In genomic region chr1:161217831-161218230, GRCh38 we compare ENCODE assay signal across 13 cellular contexts. TPM values are rescaled to one million over a fixed set of nuclear protein-coding genes. Genes with fewer than 3 reads are reported as not detected.
A peak's percentile ranks its signal among the peaks of the same experiment; 100 is the strongest.
DNase-seq lines count a peak whose midpoint lies in the region; ATAC-seq and TF ChIP-seq lines count a peak whose summit lies in the region.
"Had no signal": no experiment of that assay in that cellular context is flagged by ENCODE, and none has a peak within 500 bp of the region (broad histone marks: within the 10 kb centered on the region; RNA-seq: fewer than 3 reads in every experiment).

No MANE protein-coding gene starts in this region.

- intact Hi-C loops in colonic mucosa (cut with DNase I), result no loop called here

- ATAC-seq in HG03097 (IDR thresholded peaks at IDR 0.05; ENCODE audit: low FRiP score, unreplicated experiment) (peak; percentile 15), GM21786 (IDR thresholded peaks at IDR 0.05; ENCODE audit: unreplicated experiment) (no peak), GM21381 (IDR thresholded peaks at IDR 0.05; ENCODE audit: unreplicated experiment) (no peak)

- H3K4me3 ChIP-seq in BLaER1 (no peak overlapping the region; the same call in 1 of the 2 replicates), colonic mucosa (no peak overlapping the region), neutrophil (ENCODE audit: low read depth in 1 of 2, low read length in 1 of 2) (peak overlapping the region; percentile 64 to 87)

- peaks cover 51% of the 10 kb centered on the region for H3K4me1 ChIP-seq in BLaER1
- no peaks in the 10 kb centered on the region for H3K4me1 ChIP-seq in colonic mucosa
- peaks cover 63 to 66% of the 10 kb centered on the region in 2 experiments for H3K4me1 ChIP-seq in neutrophil (ENCODE audit: control insufficient read depth in 1 of 2, insufficient read depth in 1 of 2, low read depth in 1 of 2, low read length in 1 of 2)

- H3K27me3 ChIP-seq in BLaER1, result peaks cover 44% of the 10 kb centered on the region
- no peaks in the 10 kb centered on the region for H3K27me3 ChIP-seq in colonic mucosa
- H3K27me3 ChIP-seq in neutrophil, result no peaks in the 10 kb centered on the region

- no peak for DNase-seq in colonic mucosa
- no peak for DNase-seq in NK-92 treated with Interleukin-12 subunit alpha and Interleukin-12 subunit beta, amount 100 ng/mL, for 24 hours (lab: John Stamatoyannopoulos, UW)
- no peak for DNase-seq in T-helper 9 cell
- DNase-seq: activated CD4-positive, alpha-beta T cell treated with anti-CD3 and anti-CD28 coated beads, Interleukin-2, amount 50 U/mL, for 48 hours; left colon; NCI-H1105; SW 1271 had no signal

- peaks cover 47% of the 10 kb centered on the region for H4K20me1 ChIP-seq in BLaER1

- no peak for TF ChIP-seq CTCF in colonic mucosa (IDR thresholded peaks at IDR 0.05)
- no peak for TF ChIP-seq CTCF in neutrophil (IDR thresholded peaks at IDR 0.05)

- no peak overlapping the region for H3K27ac ChIP-seq in BLaER1
- H3K27ac ChIP-seq in colonic mucosa, result peak overlapping the region; percentile 72
- H3K27ac ChIP-seq in neutrophil, result peak overlapping the region; percentile 92

- H3K9me3 ChIP-seq in BLaER1 (no peaks in the 10 kb centered on the region), colonic mucosa (no peaks in the 10 kb centered on the region), neutrophil (no peaks in the 10 kb centered on the region)

- H3K4me2 ChIP-seq in BLaER1, result peak overlapping the region; percentile 71

- H3K36me3 ChIP-seq in BLaER1 (peaks cover 20% of the 10 kb centered on the region), colonic mucosa (peaks cover 13% of the 10 kb centered on the region), neutrophil (peaks cover 30% of the 10 kb centered on the region)

- no peak overlapping the region for H3K9ac ChIP-seq in BLaER1
- no peak overlapping the region for H3K9ac ChIP-seq in colonic mucosa (ENCODE audit: low read depth in 2 of 2, low read length in 2 of 2)

RNA-seq across cellular contexts. Expression of gene FCER1G, which starts 2.7 kb away (rescaled TPM):
- total RNA-seq in colonic mucosa, result 10 to 100 TPM in 1 of 2 donors, 1 to 10 TPM in 1; 6.6 to 16.0 TPM

RNA-seq across cellular contexts. Expression of gene APOA2, which starts 5.6 kb away (rescaled TPM):
- total RNA-seq in colonic mucosa, result 1 to 10 TPM in 1 of 2 donors, not detected in 1; 5.1 TPM
- total RNA-seq: bronchial epithelial cell, left colon had no signal

RNA-seq across cellular contexts. Expression of gene TOMM40L, which starts 8.0 kb away (rescaled TPM):
- total RNA-seq in colonic mucosa, result 10 to 100 TPM; 16.6 to 23.1 TPM

RNA-seq across cellular contexts. Expression of gene NDUFS2, which starts 15.7 kb away (rescaled TPM):
- total RNA-seq in colonic mucosa, result 100 to 1,000 TPM; 167 to 169 TPM

RNA-seq across cellular contexts. Expression of gene ADAMTS4, which starts 19.0 kb away (rescaled TPM):
- total RNA-seq in colonic mucosa, result 10 to 100 TPM in 1 of 2 donors, under 1 TPM in 1; 0.57 to 14.0 TPM

Comparison
In these comparisons a context has a peak if more than half of its experiments do, and no peak if none do; other contexts are left out.
1. H3K4me3 ChIP-seq: peak in neutrophil (2 of 2); none in BLaER1 (single experiment) and colonic mucosa (single experiment).